17 cellular contexts compared by ENCODE assay signal in genomic region chr20:40844285-40844684, GRCh38.
"Had no signal": no experiment of that assay in that cellular context is flagged by ENCODE, and none has a peak within 500 bp of the region (broad histone marks: within the 10 kb centered on the region; RNA-seq: fewer than 3 reads in every experiment).

No MANE protein-coding gene starts in this region.

- H3K4me2 ChIP-seq: hepatocyte had no signal

- H3K36me3 ChIP-seq: colonic mucosa, pancreas, thoracic aorta had no signal

- DNase-seq: activated CD4-positive, alpha-beta T cell treated with anti-CD3 and anti-CD28 coated beads, Interleukin-2, amount 10 ng/mL, durations not matched to agents 24 days and 14 days; activated CD4-positive, CD25-positive, alpha-beta regulatory T cell; activated CD8-positive, alpha-beta memory T cell treated with anti-CD3 and anti-CD28 coated beads for 24 hours; activated gamma-delta T cell treated with Interleukin-2 at 50 U/mL for 16 hours; amniotic stem cell; central memory CD4-positive, alpha-beta T cell; colonic mucosa; islet precursor cell; mammary epithelial cell; mucosa of descending colon; naive thymus-derived CD4-positive, alpha-beta T cell; pancreas; stimulated activated CD4-positive, alpha-beta T cell treated with anti-CD3 and anti-CD28 coated beads, Interleukin-12 subunit alpha, Interleukin-12 subunit beta, amount 100 ng/mL, for 4 hours had no signal

- H3K79me2 ChIP-seq: hepatocyte had no signal

- H3K9me3 ChIP-seq: colonic mucosa, mucosa of descending colon, pancreas, thoracic aorta had no signal

- ATAC-seq: esophagus mucosa; mucosa of descending colon; naive thymus-derived CD4-positive, alpha-beta T cell; pancreas; stimulated activated effector memory CD8-positive, alpha-beta T cell treated with anti-CD3 and anti-CD28 coated beads, Interleukin-12 subunit alpha, Interleukin-12 subunit beta, amount 100 ng/mL, for 72 hours had no signal

- H3K27me3 ChIP-seq: colonic mucosa, pancreas had no signal

- H3K4me3 ChIP-seq: colonic mucosa, hepatocyte, mucosa of descending colon, pancreas, thoracic aorta had no signal

- H3K4me1 ChIP-seq: colonic mucosa, pancreas had no signal

- H3K27ac ChIP-seq: colonic mucosa, hepatocyte, pancreas, thoracic aorta had no signal

- H2AFZ ChIP-seq: hepatocyte had no signal
